Comparison of ENCODE assay signal across 1 cellular context in the genomic region with DNA sequence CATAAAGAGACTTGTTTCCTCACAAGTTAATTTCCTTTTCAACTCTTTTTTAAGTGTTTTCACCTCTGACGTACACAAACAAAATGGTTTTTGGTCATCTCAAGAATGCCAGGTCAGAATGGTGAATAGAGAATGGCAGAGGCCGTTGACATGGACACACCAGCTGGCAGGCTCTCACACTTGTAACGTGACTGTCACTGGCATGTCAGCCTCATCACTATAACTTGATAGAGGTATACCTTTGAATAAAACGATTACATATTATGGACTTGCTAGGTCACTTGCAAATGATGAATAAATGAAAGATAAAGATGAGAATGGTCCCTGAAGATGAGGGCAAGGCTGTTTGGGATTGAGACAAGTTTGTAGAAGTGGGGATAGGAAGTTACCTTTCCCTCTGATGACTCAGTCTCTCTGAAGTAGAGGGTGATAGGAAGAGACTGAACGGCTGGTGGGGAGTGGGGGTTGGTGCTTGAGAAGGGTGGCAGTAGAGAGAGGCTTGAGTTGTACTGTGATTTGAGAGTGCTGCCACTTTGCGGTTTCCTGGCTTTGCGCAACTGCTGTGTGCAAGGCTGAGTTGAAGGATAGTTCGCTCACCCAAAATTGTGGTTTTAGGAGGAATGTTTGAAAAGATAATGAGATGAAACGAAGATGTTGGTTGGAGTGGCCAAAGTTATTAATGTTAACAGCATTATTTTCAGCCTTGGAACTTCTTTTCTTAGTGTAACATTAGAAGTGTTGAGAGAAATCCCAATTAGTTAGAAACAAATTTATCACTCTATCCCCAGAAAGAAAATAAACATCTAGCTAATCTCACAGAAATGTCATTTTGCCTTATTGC.
TF ChIP-seq lines count a peak whose summit lies in the region.

No MANE protein-coding gene starts in this region.

TF ChIP-seq in K562, 482 proteins besides CTCF, POLR2A, EP300 and RAD21 (continued from another document):
- TF ChIP-seq, protein P1, sequence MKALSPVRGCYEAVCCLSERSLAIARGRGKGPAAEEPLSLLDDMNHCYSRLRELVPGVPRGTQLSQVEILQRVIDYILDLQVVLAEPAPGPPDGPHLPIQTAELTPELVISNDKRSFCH (CRISPR knock-in tag; IDR thresholded peaks at IDR 0.05), result no peak
- TF ChIP-seq, protein P1 (tag; IDR thresholded peaks at IDR 0.05), result no peak
- TF ChIP-seq ELF4 (CRISPR knock-in tag; IDR thresholded peaks at IDR 0.05) (0 out of 2 replicates have a peak, but pooled peaks have one; percentile 10), BRF2 (IDR thresholded peaks at IDR 0.05; ENCODE audit: borderline replicate concordance, insufficient read depth, insufficient read length) (no peak), MTA2 (IDR thresholded peaks at IDR 0.05; ENCODE audit: low read depth) (0 out of 2 replicates have a peak, but pooled peaks have one; percentile 14), RBBP5 (IDR thresholded peaks at IDR 0.05; ENCODE audit: borderline replicate concordance, insufficient read depth, low read length, poor library complexity, severe bottlenecking) (no peak), ZFP1 (CRISPR knock-in tag; IDR thresholded peaks at IDR 0.05) (no peak), TRIM28 (IDR thresholded peaks at IDR 0.05) (no peak), RFX1 (IDR thresholded peaks at IDR 0.05) (no peak), CREBBP (IDR thresholded peaks at IDR 0.05; ENCODE audit: low read depth, low read length) (no peak), EGR1 (conservative IDR thresholded peaks at IDR 0.05) (no peak), SIN3A (IDR thresholded peaks at IDR 0.05; ENCODE audit: borderline replicate concordance in 2 of 2, control insufficient read depth in 1 of 2, low read depth in 2 of 2, low read length in 2 of 2) (no peak), NCOA6 (IDR thresholded peaks at IDR 0.05) (no peak), HDAC3 (IDR thresholded peaks at IDR 0.05; ENCODE audit: borderline replicate concordance, partially characterized antibody) (no peak), HOMEZ (CRISPR knock-in tag; IDR thresholded peaks at IDR 0.05) (no peak)
- TF ChIP-seq, protein P2, sequence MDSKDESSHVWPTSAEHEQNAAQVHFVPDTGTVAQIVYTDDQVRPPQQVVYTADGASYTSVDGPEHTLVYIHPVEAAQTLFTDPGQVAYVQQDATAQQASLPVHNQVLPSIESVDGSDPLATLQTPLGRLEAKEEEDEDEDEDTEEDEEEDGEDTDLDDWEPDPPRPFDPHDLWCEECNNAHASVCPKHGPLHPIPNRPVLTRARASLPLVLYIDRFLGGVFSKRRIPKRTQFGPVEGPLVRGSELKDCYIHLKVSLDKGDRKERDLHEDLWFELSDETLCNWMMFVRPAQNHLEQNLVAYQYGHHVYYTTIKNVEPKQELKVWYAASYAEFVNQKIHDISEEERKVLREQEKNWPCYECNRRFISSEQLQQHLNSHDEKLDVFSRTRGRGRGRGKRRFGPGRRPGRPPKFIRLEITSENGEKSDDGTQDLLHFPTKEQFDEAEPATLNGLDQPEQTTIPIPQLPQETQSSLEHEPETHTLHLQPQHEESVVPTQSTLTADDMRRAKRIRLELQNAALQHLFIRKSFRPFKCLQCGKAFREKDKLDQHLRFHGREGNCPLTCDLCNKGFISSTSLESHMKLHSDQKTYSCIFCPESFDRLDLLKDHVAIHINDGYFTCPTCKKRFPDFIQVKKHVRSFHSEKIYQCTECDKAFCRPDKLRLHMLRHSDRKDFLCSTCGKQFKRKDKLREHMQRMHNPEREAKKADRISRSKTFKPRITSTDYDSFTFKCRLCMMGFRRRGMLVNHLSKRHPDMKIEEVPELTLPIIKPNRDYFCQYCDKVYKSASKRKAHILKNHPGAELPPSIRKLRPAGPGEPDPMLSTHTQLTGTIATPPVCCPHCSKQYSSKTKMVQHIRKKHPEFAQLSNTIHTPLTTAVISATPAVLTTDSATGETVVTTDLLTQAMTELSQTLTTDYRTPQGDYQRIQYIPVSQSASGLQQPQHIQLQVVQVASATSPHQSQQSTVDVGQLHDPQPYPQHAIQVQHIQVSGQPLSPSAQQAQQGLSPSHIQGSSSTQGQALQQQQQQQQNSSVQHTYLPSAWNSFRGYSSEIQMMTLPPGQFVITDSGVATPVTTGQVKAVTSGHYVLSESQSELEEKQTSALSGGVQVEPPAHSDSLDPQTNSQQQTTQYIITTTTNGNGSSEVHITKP (IDR thresholded peaks at IDR 0.05; ENCODE audit: partially characterized antibody), result no peak
- TF ChIP-seq, protein P3, sequence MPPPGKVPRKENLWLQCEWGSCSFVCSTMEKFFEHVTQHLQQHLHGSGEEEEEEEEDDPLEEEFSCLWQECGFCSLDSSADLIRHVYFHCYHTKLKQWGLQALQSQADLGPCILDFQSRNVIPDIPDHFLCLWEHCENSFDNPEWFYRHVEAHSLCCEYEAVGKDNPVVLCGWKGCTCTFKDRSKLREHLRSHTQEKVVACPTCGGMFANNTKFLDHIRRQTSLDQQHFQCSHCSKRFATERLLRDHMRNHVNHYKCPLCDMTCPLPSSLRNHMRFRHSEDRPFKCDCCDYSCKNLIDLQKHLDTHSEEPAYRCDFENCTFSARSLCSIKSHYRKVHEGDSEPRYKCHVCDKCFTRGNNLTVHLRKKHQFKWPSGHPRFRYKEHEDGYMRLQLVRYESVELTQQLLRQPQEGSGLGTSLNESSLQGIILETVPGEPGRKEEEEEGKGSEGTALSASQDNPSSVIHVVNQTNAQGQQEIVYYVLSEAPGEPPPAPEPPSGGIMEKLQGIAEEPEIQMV (tag; conservative IDR thresholded peaks at IDR 0.05; ENCODE audit: low read depth), result no peak
TF ChIP-seq in K562: peak in this region for 50.
